12 cellular contexts compared by ENCODE assay signal in genomic region chr10:46546591-46547330, GRCh38. TPM values are rescaled to one million over a fixed set of nuclear protein-coding genes. Genes with fewer than 3 reads are reported as not detected.
DNase-seq lines count a peak whose midpoint lies in the region; ATAC-seq, FAIRE-seq and TF ChIP-seq lines count a peak whose summit lies in the region.
"Had no signal": no experiment of that assay in that cellular context is flagged by ENCODE, and none has a peak within 500 bp of the region (broad histone marks: within the 10 kb centered on the region; RNA-seq: fewer than 3 reads in every experiment).

No MANE protein-coding gene starts in this region.

- H3K27me3 ChIP-seq in left ventricle myocardium inferior (ENCODE audit: low read depth) = peaks cover 98% of the 10 kb centered on the region
- H3K27me3 ChIP-seq in small intestine (ENCODE audit: control insufficient read depth in 2 of 2, insufficient read depth in 2 of 2, low read length in 2 of 2) = no peaks in the 10 kb centered on the region

- H3K36me3 ChIP-seq in left ventricle myocardium inferior (no peaks in the 10 kb centered on the region), small intestine (ENCODE audit: control insufficient read depth in 2 of 2, insufficient read depth in 2 of 2, low read length in 2 of 2) (no peaks in the 10 kb centered on the region)

- no peaks in the 10 kb centered on the region for H3K9me3 ChIP-seq in left ventricle myocardium inferior (replicated peaks)
- H3K9me3 ChIP-seq in small intestine (ENCODE audit: control insufficient read depth, low read depth) = no peaks in the 10 kb centered on the region

- TF ChIP-seq CTCF in VCaP (conservative IDR thresholded peaks at IDR 0.05) = no peak
- TF ChIP-seq CTCF in left ventricle myocardium inferior (IDR thresholded peaks at IDR 0.05; ENCODE audit: borderline replicate concordance) = no peak

- intact Hi-C loops in left ventricle myocardium inferior (cut with micrococcal nuclease) = no loop called here

- H3K27ac ChIP-seq in VCaP (peak overlapping the region; percentile 43), left ventricle myocardium inferior (replicated peaks) (no peak overlapping the region), small intestine (ENCODE audit: low read depth in 1 of 2, low read length in 1 of 2) (no peak overlapping the region)

- H3K4me3 ChIP-seq in left ventricle myocardium inferior (no peak overlapping the region), small intestine (ENCODE audit: low read depth in 1 of 2, low read length in 2 of 2) (no peak overlapping the region)

- peak; percentile 24 for DNase-seq in activated CD4-positive, CD25-positive, alpha-beta regulatory T cell treated with anti-CD3 and anti-CD28 coated beads, Interleukin-2, amount 50 U/mL, for 72 hours
- DNase-seq in activated CD4-positive, CD25-positive, alpha-beta regulatory T cell (lab: John Stamatoyannopoulos, UW) = no peak
- DNase-seq in left ventricle myocardium inferior (peak; percentile 12), small intestine (peak; percentile 26), germinal center (ENCODE audit: low spot score) (no peak), NCI-H2081 treated with DMSO at 0.1 percent for 48 hours (lab: John Stamatoyannopoulos, UW) (no peak)
- DNase-seq: NCI-H1436, occipital lobe had no signal

- FAIRE-seq in small intestine (lab: Jason Lieb, UNC) = no peak

- H3K4me1 ChIP-seq in left ventricle myocardium inferior = no peaks in the 10 kb centered on the region
- H3K4me1 ChIP-seq in small intestine (ENCODE audit: control insufficient read depth in 2 of 2, insufficient read depth in 1 of 2, low read depth in 1 of 2, low read length in 1 of 2) = no peaks in the 10 kb centered on the region

- no peak for ATAC-seq in HG03457 (IDR thresholded peaks at IDR 0.05; ENCODE audit: unreplicated experiment)
- ATAC-seq: HCT116 had no signal

- WGBS in small intestine, 3 donors = 39 to 70% (median 55%) methylated on average over 9 of the region's 9 CpGs

RNA-seq across cellular contexts. Expression of gene GPRIN2, which starts 9.7 kb away (rescaled TPM):
- total RNA-seq in left ventricle myocardium inferior = not detected
- 10 to 100 TPM; 15.0 to 33.5 (median 25.1) TPM for polyA plus RNA-seq in small intestine
- total RNA-seq: A172 had no signal

RNA-seq across cellular contexts. Expression of gene SYT15, which starts 32.2 kb away (rescaled TPM):
- 1.9 TPM for total RNA-seq in left ventricle myocardium inferior
- polyA plus RNA-seq in small intestine = 1 to 10 TPM in 1 of 3 donors, under 1 TPM in 1, not detected in 1; 0.27 to 2.9 TPM
- total RNA-seq: A172 had no signal

Comparison
In these comparisons a context has a peak if more than half of its experiments do, and no peak if none do; other contexts are left out.
1. DNase-seq: peak in activated CD4-positive, CD25-positive, alpha-beta regulatory T cell treated with anti-CD3 and anti-CD28 coated beads, Interleukin-2, amount 50 U/mL, for 72 hours (single experiment), left ventricle myocardium inferior (single experiment) and small intestine (single experiment); none in activated CD4-positive, CD25-positive, alpha-beta regulatory T cell (0 of 4), germinal center (single experiment) and NCI-H2081 treated with DMSO at 0.1 percent for 48 hours (single experiment).